ENCODE assay signal across 1 cellular context in the genomic region with DNA sequence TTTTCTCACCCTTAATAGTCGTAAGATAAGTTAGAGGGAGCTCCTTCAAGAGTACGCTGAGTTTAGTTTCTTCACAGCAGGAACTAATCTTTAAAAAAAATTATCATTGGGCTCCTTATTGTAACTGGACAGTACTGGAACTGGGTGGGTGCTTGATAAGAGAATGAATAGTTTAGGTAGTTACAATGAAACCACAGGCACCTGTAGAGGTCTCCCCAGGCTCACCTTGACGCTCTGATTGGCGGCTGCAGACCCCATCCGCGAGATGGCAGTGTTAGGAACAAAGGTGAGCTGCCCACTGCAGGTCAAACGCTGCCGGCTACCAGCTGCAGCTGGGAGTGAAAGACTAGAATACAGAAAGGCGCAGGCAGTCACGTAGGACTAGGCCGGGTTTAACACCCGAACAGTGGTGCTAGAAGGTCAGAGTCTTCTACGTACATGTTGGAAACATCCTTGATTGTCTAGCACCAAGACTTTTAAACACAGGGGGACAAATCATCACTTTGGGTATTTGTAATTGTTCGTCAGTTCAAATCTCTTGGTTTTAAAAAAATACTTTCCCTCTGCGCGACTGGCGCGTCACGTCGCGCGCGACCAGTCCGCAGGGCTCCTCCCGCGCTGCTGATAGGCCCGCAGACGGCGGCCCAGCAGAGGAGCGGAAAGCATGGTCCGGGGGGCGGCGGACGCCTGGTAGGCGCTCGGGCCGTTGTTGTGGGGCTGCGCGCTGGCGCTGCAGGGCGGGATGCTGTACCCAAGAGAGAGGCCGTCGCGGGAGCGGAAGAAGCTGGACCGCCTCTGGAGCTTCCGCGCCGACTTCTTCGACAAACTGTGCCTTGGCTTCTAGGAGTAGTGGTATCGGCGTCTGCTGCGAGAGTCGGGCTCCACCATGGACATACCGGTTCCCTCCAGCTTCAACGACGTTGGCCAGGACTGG.
TF ChIP-seq lines count a peak whose summit lies in the region.

No MANE protein-coding gene starts in this region.

TF ChIP-seq in HepG2, 621 proteins besides CTCF, POLR2A, EP300 and RAD21 (continued from another document and continues in another):
- TF ChIP-seq, protein P1, sequence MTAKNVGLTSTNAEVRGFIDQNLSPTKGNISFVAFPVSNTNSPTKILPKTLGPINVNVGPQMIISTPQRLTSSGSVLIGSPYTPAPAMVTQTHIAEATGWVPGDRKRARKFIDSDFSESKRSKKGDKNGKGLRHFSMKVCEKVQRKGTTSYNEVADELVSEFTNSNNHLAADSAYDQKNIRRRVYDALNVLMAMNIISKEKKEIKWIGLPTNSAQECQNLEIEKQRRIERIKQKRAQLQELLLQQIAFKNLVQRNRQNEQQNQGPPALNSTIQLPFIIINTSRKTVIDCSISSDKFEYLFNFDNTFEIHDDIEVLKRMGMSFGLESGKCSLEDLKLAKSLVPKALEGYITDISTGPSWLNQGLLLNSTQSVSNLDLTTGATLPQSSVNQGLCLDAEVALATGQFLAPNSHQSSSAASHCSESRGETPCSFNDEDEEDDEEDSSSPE (CRISPR knock-in tag; IDR thresholded peaks at IDR 0.05) = 0 out of 2 replicates have a peak, but pooled peaks have one; percentile 49
- TF ChIP-seq ZNF772 (CRISPR knock-in tag; IDR thresholded peaks at IDR 0.05) (peak; percentile 64; the same call in 1 of the 2 replicates), STAG1 (CRISPR knock-in tag; IDR thresholded peaks at IDR 0.05) (peak; percentile 82), CEBPB (IDR thresholded peaks at IDR 0.05; ENCODE audit: borderline replicate concordance, low read depth, low read length) (no peak), ZIK1 (CRISPR knock-in tag; IDR thresholded peaks at IDR 0.05; ENCODE audit: borderline replicate concordance, low read depth) (no peak), ZBTB7B (CRISPR knock-in tag; IDR thresholded peaks at IDR 0.05) (0 out of 2 replicates have a peak, but pooled peaks have one; percentile 57), PRMT3 (CRISPR knock-in tag; IDR thresholded peaks at IDR 0.05; ENCODE audit: borderline replicate concordance, low read depth) (no peak), ZSCAN25 (CRISPR knock-in tag; IDR thresholded peaks at IDR 0.05) (no peak), ZBTB3 (CRISPR knock-in tag; IDR thresholded peaks at IDR 0.05; ENCODE audit: borderline replicate concordance, low read depth) (no peak), ZMYM2 (CRISPR knock-in tag; IDR thresholded peaks at IDR 0.05) (no peak), ZKSCAN5 (CRISPR knock-in tag; IDR thresholded peaks at IDR 0.05) (no peak), HNRNPLL (IDR thresholded peaks at IDR 0.05; ENCODE audit: low read depth, low read length, poor library complexity, severe bottlenecking) (peak; percentile 94), ZNF33A (CRISPR knock-in tag; IDR thresholded peaks at IDR 0.05; ENCODE audit: borderline replicate concordance) (no peak), TSC22D2 (CRISPR knock-in tag; IDR thresholded peaks at IDR 0.05; ENCODE audit: borderline replicate concordance) (no peak), MEF2D (CRISPR knock-in tag; IDR thresholded peaks at IDR 0.05) (0 out of 2 replicates have a peak, but pooled peaks have one; percentile 12), CCAR2 (optimal IDR thresholded peaks at IDR 0.05; ENCODE audit: low read depth, low read length) (no peak), TBX3 (IDR thresholded peaks at IDR 0.05; ENCODE audit: borderline replicate concordance) (no peak), ZNF761 (CRISPR knock-in tag; conservative IDR thresholded peaks at IDR 0.05) (no peak), ZNF615 (CRISPR knock-in tag; IDR thresholded peaks at IDR 0.05; ENCODE audit: borderline replicate concordance) (no peak), ZSCAN31 (CRISPR knock-in tag; IDR thresholded peaks at IDR 0.05; ENCODE audit: low read depth) (0 out of 2 replicates have a peak, but pooled peaks have one; percentile 51), RFX1 (IDR thresholded peaks at IDR 0.05) (no peak), PHF20 (CRISPR knock-in tag; IDR thresholded peaks at IDR 0.05) (peak; percentile 66), GPN1 (CRISPR knock-in tag; IDR thresholded peaks at IDR 0.05; ENCODE audit: borderline replicate concordance) (no peak), SOX5 (CRISPR knock-in tag; IDR thresholded peaks at IDR 0.05; ENCODE audit: borderline replicate concordance) (no peak; the same call in 1 of the 2 replicates), HDAC2 (CRISPR knock-in tag; IDR thresholded peaks at IDR 0.05) (peak; percentile 52), U2AF2 (IDR thresholded peaks at IDR 0.05; ENCODE audit: low read depth, low read length) (no peak)
- TF ChIP-seq, protein P2, sequence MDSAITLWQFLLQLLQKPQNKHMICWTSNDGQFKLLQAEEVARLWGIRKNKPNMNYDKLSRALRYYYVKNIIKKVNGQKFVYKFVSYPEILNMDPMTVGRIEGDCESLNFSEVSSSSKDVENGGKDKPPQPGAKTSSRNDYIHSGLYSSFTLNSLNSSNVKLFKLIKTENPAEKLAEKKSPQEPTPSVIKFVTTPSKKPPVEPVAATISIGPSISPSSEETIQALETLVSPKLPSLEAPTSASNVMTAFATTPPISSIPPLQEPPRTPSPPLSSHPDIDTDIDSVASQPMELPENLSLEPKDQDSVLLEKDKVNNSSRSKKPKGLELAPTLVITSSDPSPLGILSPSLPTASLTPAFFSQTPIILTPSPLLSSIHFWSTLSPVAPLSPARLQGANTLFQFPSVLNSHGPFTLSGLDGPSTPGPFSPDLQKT (CRISPR knock-in tag; IDR thresholded peaks at IDR 0.05; ENCODE audit: borderline replicate concordance) = no peak
- TF ChIP-seq, protein P3, sequence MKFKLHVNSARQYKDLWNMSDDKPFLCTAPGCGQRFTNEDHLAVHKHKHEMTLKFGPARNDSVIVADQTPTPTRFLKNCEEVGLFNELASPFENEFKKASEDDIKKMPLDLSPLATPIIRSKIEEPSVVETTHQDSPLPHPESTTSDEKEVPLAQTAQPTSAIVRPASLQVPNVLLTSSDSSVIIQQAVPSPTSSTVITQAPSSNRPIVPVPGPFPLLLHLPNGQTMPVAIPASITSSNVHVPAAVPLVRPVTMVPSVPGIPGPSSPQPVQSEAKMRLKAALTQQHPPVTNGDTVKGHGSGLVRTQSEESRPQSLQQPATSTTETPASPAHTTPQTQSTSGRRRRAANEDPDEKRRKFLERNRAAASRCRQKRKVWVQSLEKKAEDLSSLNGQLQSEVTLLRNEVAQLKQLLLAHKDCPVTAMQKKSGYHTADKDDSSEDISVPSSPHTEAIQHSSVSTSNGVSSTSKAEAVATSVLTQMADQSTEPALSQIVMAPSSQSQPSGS (CRISPR knock-in tag; IDR thresholded peaks at IDR 0.05) = no peak
- TF ChIP-seq, protein P4, sequence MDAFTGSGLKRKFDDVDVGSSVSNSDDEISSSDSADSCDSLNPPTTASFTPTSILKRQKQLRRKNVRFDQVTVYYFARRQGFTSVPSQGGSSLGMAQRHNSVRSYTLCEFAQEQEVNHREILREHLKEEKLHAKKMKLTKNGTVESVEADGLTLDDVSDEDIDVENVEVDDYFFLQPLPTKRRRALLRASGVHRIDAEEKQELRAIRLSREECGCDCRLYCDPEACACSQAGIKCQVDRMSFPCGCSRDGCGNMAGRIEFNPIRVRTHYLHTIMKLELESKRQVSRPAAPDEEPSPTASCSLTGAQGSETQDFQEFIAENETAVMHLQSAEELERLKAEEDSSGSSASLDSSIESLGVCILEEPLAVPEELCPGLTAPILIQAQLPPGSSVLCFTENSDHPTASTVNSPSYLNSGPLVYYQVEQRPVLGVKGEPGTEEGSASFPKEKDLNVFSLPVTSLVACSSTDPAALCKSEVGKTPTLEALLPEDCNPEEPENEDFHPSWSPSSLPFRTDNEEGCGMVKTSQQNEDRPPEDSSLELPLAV (CRISPR knock-in tag; conservative IDR thresholded peaks at IDR 0.05; ENCODE audit: low read depth) = no peak
- TF ChIP-seq, protein P5, sequence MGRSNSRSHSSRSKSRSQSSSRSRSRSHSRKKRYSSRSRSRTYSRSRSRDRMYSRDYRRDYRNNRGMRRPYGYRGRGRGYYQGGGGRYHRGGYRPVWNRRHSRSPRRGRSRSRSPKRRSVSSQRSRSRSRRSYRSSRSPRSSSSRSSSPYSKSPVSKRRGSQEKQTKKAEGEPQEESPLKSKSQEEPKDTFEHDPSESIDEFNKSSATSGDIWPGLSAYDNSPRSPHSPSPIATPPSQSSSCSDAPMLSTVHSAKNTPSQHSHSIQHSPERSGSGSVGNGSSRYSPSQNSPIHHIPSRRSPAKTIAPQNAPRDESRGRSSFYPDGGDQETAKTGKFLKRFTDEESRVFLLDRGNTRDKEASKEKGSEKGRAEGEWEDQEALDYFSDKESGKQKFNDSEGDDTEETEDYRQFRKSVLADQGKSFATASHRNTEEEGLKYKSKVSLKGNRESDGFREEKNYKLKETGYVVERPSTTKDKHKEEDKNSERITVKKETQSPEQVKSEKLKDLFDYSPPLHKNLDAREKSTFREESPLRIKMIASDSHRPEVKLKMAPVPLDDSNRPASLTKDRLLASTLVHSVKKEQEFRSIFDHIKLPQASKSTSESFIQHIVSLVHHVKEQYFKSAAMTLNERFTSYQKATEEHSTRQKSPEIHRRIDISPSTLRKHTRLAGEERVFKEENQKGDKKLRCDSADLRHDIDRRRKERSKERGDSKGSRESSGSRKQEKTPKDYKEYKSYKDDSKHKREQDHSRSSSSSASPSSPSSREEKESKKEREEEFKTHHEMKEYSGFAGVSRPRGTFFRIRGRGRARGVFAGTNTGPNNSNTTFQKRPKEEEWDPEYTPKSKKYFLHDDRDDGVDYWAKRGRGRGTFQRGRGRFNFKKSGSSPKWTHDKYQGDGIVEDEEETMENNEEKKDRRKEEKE (IDR thresholded peaks at IDR 0.05) = no peak
- TF ChIP-seq, protein P6, sequence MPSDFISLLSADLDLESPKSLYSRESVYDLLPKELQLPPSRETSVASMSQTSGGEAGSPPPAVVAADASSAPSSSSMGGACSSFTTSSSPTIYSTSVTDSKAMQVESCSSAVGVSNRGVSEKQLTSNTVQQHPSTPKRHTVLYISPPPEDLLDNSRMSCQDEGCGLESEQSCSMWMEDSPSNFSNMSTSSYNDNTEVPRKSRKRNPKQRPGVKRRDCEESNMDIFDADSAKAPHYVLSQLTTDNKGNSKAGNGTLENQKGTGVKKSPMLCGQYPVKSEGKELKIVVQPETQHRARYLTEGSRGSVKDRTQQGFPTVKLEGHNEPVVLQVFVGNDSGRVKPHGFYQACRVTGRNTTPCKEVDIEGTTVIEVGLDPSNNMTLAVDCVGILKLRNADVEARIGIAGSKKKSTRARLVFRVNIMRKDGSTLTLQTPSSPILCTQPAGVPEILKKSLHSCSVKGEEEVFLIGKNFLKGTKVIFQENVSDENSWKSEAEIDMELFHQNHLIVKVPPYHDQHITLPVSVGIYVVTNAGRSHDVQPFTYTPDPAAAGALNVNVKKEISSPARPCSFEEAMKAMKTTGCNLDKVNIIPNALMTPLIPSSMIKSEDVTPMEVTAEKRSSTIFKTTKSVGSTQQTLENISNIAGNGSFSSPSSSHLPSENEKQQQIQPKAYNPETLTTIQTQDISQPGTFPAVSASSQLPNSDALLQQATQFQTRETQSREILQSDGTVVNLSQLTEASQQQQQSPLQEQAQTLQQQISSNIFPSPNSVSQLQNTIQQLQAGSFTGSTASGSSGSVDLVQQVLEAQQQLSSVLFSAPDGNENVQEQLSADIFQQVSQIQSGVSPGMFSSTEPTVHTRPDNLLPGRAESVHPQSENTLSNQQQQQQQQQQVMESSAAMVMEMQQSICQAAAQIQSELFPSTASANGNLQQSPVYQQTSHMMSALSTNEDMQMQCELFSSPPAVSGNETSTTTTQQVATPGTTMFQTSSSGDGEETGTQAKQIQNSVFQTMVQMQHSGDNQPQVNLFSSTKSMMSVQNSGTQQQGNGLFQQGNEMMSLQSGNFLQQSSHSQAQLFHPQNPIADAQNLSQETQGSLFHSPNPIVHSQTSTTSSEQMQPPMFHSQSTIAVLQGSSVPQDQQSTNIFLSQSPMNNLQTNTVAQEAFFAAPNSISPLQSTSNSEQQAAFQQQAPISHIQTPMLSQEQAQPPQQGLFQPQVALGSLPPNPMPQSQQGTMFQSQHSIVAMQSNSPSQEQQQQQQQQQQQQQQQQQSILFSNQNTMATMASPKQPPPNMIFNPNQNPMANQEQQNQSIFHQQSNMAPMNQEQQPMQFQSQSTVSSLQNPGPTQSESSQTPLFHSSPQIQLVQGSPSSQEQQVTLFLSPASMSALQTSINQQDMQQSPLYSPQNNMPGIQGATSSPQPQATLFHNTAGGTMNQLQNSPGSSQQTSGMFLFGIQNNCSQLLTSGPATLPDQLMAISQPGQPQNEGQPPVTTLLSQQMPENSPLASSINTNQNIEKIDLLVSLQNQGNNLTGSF (CRISPR knock-in tag; IDR thresholded peaks at IDR 0.05) = no peak
- TF ChIP-seq, protein P7, sequence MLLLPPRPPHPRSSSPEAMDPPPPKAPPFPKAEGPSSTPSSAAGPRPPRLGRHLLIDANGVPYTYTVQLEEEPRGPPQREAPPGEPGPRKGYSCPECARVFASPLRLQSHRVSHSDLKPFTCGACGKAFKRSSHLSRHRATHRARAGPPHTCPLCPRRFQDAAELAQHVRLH (CRISPR knock-in tag; IDR thresholded peaks at IDR 0.05; ENCODE audit: borderline replicate concordance, low read depth) = peak; percentile 77; the same call in 1 of the 2 replicates
- TF ChIP-seq, protein P8, sequence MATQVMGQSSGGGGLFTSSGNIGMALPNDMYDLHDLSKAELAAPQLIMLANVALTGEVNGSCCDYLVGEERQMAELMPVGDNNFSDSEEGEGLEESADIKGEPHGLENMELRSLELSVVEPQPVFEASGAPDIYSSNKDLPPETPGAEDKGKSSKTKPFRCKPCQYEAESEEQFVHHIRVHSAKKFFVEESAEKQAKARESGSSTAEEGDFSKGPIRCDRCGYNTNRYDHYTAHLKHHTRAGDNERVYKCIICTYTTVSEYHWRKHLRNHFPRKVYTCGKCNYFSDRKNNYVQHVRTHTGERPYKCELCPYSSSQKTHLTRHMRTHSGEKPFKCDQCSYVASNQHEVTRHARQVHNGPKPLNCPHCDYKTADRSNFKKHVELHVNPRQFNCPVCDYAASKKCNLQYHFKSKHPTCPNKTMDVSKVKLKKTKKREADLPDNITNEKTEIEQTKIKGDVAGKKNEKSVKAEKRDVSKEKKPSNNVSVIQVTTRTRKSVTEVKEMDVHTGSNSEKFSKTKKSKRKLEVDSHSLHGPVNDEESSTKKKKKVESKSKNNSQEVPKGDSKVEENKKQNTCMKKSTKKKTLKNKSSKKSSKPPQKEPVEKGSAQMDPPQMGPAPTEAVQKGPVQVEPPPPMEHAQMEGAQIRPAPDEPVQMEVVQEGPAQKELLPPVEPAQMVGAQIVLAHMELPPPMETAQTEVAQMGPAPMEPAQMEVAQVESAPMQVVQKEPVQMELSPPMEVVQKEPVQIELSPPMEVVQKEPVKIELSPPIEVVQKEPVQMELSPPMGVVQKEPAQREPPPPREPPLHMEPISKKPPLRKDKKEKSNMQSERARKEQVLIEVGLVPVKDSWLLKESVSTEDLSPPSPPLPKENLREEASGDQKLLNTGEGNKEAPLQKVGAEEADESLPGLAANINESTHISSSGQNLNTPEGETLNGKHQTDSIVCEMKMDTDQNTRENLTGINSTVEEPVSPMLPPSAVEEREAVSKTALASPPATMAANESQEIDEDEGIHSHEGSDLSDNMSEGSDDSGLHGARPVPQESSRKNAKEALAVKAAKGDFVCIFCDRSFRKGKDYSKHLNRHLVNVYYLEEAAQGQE (IDR thresholded peaks at IDR 0.05; ENCODE audit: borderline replicate concordance in 1 of 2, low read depth in 1 of 2, low read length in 2 of 2) = no peak
